In genomic region chr4:1659104-1659725, GRCh38 we compare ENCODE assay signal across 25 cellular contexts.
"Had no signal": no experiment of that assay in that cellular context is flagged by ENCODE, and none has a peak within 500 bp of the region (broad histone marks: within the 10 kb centered on the region; RNA-seq: fewer than 3 reads in every experiment).

No MANE protein-coding gene starts in this region.

- H3K27me3 ChIP-seq: MG63 had no signal

- H3K4me3 Mint-ChIP-seq: T-cell had no signal

- H3K36me3 ChIP-seq: MG63 had no signal

- ATAC-seq: HepG2, Panc1, PC-3, T-cell had no signal

- H3K4me1 Mint-ChIP-seq: T-cell had no signal

- H3K27ac Mint-ChIP-seq: T-cell had no signal

- H3K4me3 ChIP-seq: MG63 had no signal

- H3K27ac ChIP-seq: RWPE1 had no signal

- H3K9me3 ChIP-seq: MG63, SK-N-SH had no signal

- DNase-seq: IMR-90, Karpas-422, KG1, MG63, NCI-H1092, NCI-H1105 treated with DMSO at 0.1 percent for 48 hours, NCI-H1417 treated with DMSO at 0.1 percent for 48 hours, NCI-H146, NCI-H187, NCI-H2029, NCI-H2081 treated with DMSO at 0.1 percent for 48 hours, NCI-H2171, NCI-H226, NCI-H446, NCI-H510A, NCI-H524 treated with DMSO at 0.1 percent for 48 hours, NCI-H69, NCI-H774, PC-3, SK-N-SH, SW 1271, T-cell had no signal

- H3K4me2 ChIP-seq: SK-N-SH had no signal

- H3K9me3 Mint-ChIP-seq: T-cell had no signal

- H3K27me3 Mint-ChIP-seq: T-cell had no signal

- H3K9ac ChIP-seq: SK-N-SH had no signal
